In genomic region chr21:25214676-25215075, GRCh38 we compare ENCODE assay signal across 21 cellular contexts.
DNase-seq lines count a peak whose midpoint lies in the region; ATAC-seq and TF ChIP-seq lines count a peak whose summit lies in the region.
"Had no signal": no experiment of that assay in that cellular context is flagged by ENCODE, and none has a peak within 500 bp of the region (broad histone marks: within the 10 kb centered on the region; RNA-seq: fewer than 3 reads in every experiment).

No MANE protein-coding gene starts in this region.

- H3K36me3 Mint-ChIP-seq in IgD-negative memory B cell, result peaks cover 9% of the 10 kb centered on the region
- H3K36me3 Mint-ChIP-seq in stimulated activated memory B cell treated with anti-CD40 and anti-IgM and Interleukin-4, amounts not matched to agents 10 μg/mL and 1 μg/mL and 100 μg/mL, for 72 hours, result peaks cover 17% of the 10 kb centered on the region
- H3K36me3 Mint-ChIP-seq: CD4-positive, alpha-beta memory T cell had no signal

- no peak for ATAC-seq in stimulated activated memory B cell treated with anti-CD40 and anti-IgM and Interleukin-4, amounts not matched to agents 10 μg/mL and 1 μg/mL and 100 μg/mL, for 72 hours
- ATAC-seq in GM18907 (IDR thresholded peaks at IDR 0.05; ENCODE audit: unreplicated experiment), result no peak
- ATAC-seq: A549 had no signal

- no peaks in the 10 kb centered on the region for H3K27me3 Mint-ChIP-seq in IgD-negative memory B cell
- H3K27me3 Mint-ChIP-seq in stimulated activated memory B cell treated with anti-CD40 and anti-IgM and Interleukin-4, amounts not matched to agents 10 μg/mL and 1 μg/mL and 100 μg/mL, for 72 hours, result no peaks in the 10 kb centered on the region
- H3K27me3 Mint-ChIP-seq: CD4-positive, alpha-beta memory T cell had no signal

- peak; percentile 23 for DNase-seq in A172 (ENCODE audit: low spot score)
- DNase-seq in RPMI7951 (ENCODE audit: low read depth), result peak; percentile 53
- DNase-seq in ecto neural progenitor cell (ENCODE audit: low spot score), result no peak
- DNase-seq in mucosa of gallbladder (ENCODE audit: low spot score), result no peak
- no peak for DNase-seq in erythroblast (lab: John Stamatoyannopoulos, UW)
- DNase-seq: ACHN; AML-193; C1 segment of cervical spinal cord; Calu3; CD4-positive, alpha-beta memory T cell; COR-L47; DMS53; DMS79 treated with DMSO at 0.1 percent for 48 hours; GF-D8; GM23248; H7; HCEC 1CT had no signal

- peak overlapping the region in 2 of 3 donors; percentile 38 to 97 for H3K27ac Mint-ChIP-seq in IgD-negative memory B cell
- H3K27ac Mint-ChIP-seq in stimulated activated memory B cell treated with anti-CD40 and anti-IgM and Interleukin-4, amounts not matched to agents 10 μg/mL and 1 μg/mL and 100 μg/mL, for 72 hours, result peak overlapping the region; percentile 52
- H3K27ac Mint-ChIP-seq: CD4-positive, alpha-beta memory T cell had no signal

- H3K9me3 Mint-ChIP-seq in IgD-negative memory B cell, result peaks cover 2 to 10% (median 9%) of the 10 kb centered on the region in 3 donors
- peaks cover 3% of the 10 kb centered on the region for H3K9me3 Mint-ChIP-seq in stimulated activated memory B cell treated with anti-CD40 and anti-IgM and Interleukin-4, amounts not matched to agents 10 μg/mL and 1 μg/mL and 100 μg/mL, for 72 hours

- H3K4me1 Mint-ChIP-seq in IgD-negative memory B cell, result peaks cover 20 to 24% (median 23%) of the 10 kb centered on the region in 3 donors
- peaks cover 24% of the 10 kb centered on the region for H3K4me1 Mint-ChIP-seq in stimulated activated memory B cell treated with anti-CD40 and anti-IgM and Interleukin-4, amounts not matched to agents 10 μg/mL and 1 μg/mL and 100 μg/mL, for 72 hours

- peak overlapping the region in 1 of 4 donors; percentile 53 for H3K4me3 Mint-ChIP-seq in IgD-negative memory B cell
- no peak overlapping the region for H3K4me3 Mint-ChIP-seq in stimulated activated memory B cell treated with anti-CD40 and anti-IgM and Interleukin-4, amounts not matched to agents 10 μg/mL and 1 μg/mL and 100 μg/mL, for 72 hours
- H3K4me3 Mint-ChIP-seq: CD4-positive, alpha-beta memory T cell had no signal

- TF ChIP-seq POLR2A in erythroblast (IDR thresholded peaks at IDR 0.05; ENCODE audit: low read length), result no peak

Comparison
In these comparisons a context has a peak if more than half of its experiments do, and no peak if none do; other contexts are left out.
1. DNase-seq: peak in A172 (single experiment) and RPMI7951 (single experiment); none in ecto neural progenitor cell (single experiment), mucosa of gallbladder (single experiment) and erythroblast (0 of 2).